ENCODE assay signal across 8 cellular contexts in genomic region chr20:34312024-34312460, GRCh38. TPM values are rescaled to one million over a fixed set of nuclear protein-coding genes. Genes with fewer than 3 reads are reported as not detected.
DNase-seq lines count a peak whose midpoint lies in the region; ATAC-seq and TF ChIP-seq lines count a peak whose summit lies in the region.

No MANE protein-coding gene starts in this region.

- no peaks in the 10 kb centered on the region for H3K36me3 ChIP-seq in BE2C
- no peaks in the 10 kb centered on the region for H3K36me3 ChIP-seq in KMS-11 (ENCODE audit: insufficient read depth)
- no peaks in the 10 kb centered on the region for H3K36me3 ChIP-seq in endocrine pancreas (ENCODE audit: control insufficient read depth, insufficient read depth, low read length)
- H3K36me3 ChIP-seq in uterus = no peaks in the 10 kb centered on the region

- intact Hi-C loops in uterus (cut with DNase I; ENCODE audit: low total_unique reads) = no loop called here

- in situ Hi-C loops in G401 (cut with HindIII; ENCODE audit: low sequenced_read_pairs) = no loop called here

- no peaks in the 10 kb centered on the region for H4K20me1 ChIP-seq in KMS-11 (ENCODE audit: insufficient read depth)

- no peak for ATAC-seq in HG02884 (IDR thresholded peaks at IDR 0.05; ENCODE audit: unreplicated experiment)

- H3K4me1 Mint-ChIP-seq in nephron = peaks cover 6% of the 10 kb centered on the region

- H3K27me3 ChIP-seq in BE2C (no peaks in the 10 kb centered on the region), KMS-11 (ENCODE audit: insufficient read depth, low read depth) (no peaks in the 10 kb centered on the region), endocrine pancreas (ENCODE audit: control insufficient read depth, insufficient read depth, low read length) (no peaks in the 10 kb centered on the region), uterus (no peaks in the 10 kb centered on the region)

- H3K79me2 ChIP-seq in KMS-11 (ENCODE audit: insufficient read depth, low read depth) = no peaks in the 10 kb centered on the region

- H3K4me2 ChIP-seq in KMS-11 = peak overlapping the region; percentile 61

- TF ChIP-seq POLR2A in uterus (IDR thresholded peaks at IDR 0.05) = no peak

- H3K36me3 Mint-ChIP-seq in nephron (ENCODE audit: low read depth) = no peaks in the 10 kb centered on the region

- H3K27ac Mint-ChIP-seq in nephron = no peak overlapping the region

- H2AFZ ChIP-seq in KMS-11 (ENCODE audit: low read depth) = peak overlapping the region; percentile 58; the same call in 1 of the 2 replicates

- H3K9me3 ChIP-seq in BE2C = no peaks in the 10 kb centered on the region
- H3K9me3 ChIP-seq in endocrine pancreas (ENCODE audit: control insufficient read depth, low read length) = no peaks in the 10 kb centered on the region
- no peaks in the 10 kb centered on the region for H3K9me3 ChIP-seq in uterus

- no peak for TF ChIP-seq CTCF in BE2C (IDR thresholded peaks at IDR 0.05; ENCODE audit: low read depth, low read length)
- no peak for TF ChIP-seq CTCF in KMS-11 (conservative IDR thresholded peaks at IDR 0.05; ENCODE audit: low read depth, low read length)
- TF ChIP-seq CTCF in nephron (IDR thresholded peaks at IDR 0.05; ENCODE audit: unreplicated experiment in 3 of 3) = no peak
- TF ChIP-seq CTCF in uterus (IDR thresholded peaks at IDR 0.05) = no peak

- H3K9me3 Mint-ChIP-seq in nephron = no peaks in the 10 kb centered on the region

- H3K27me3 Mint-ChIP-seq in nephron (ENCODE audit: low read depth) = peaks cover 29% of the 10 kb centered on the region

- DNase-seq in BE2C (no peak), NCI-H2029 treated with DMSO at 0.1 percent for 48 hours (lab: John Stamatoyannopoulos, UW) (no peak), uterus (no peak), G401 (ENCODE audit: low spot score) (no peak)

- H3K4me1 ChIP-seq in BE2C (no peaks in the 10 kb centered on the region), KMS-11 (ENCODE audit: low read depth, poor library complexity, severe bottlenecking) (peaks cover 11% of the 10 kb centered on the region), endocrine pancreas (ENCODE audit: control insufficient read depth, insufficient read depth, low read length) (no peaks in the 10 kb centered on the region), uterus (peaks cover 0 to 6% of the 10 kb centered on the region in 2 donors)

- H3K4me3 ChIP-seq in BE2C (ENCODE audit: low read depth, low read length) (peak overlapping the region; percentile 53), KMS-11 (IDR thresholded peaks at IDR 0.05; ENCODE audit: insufficient read depth, low read depth, low read length) (no peak overlapping the region), endocrine pancreas (ENCODE audit: control insufficient read depth, insufficient read depth, low read length) (no peak overlapping the region), uterus (peak overlapping the region in 1 of 2 donors; percentile 5)

- H3K9ac ChIP-seq in KMS-11 (no peak overlapping the region), endocrine pancreas (ENCODE audit: control insufficient read depth, insufficient read depth, low read length) (peak overlapping the region; percentile 16)

- peak overlapping the region; percentile 73 to 75 (median 75) for H3K4me3 Mint-ChIP-seq in nephron

- H3K27ac ChIP-seq in KMS-11 (no peak overlapping the region), uterus (no peak overlapping the region)

RNA-seq across cellular contexts. Expression of gene AHCY, which starts 8.9 kb away (rescaled TPM):
- polyA plus RNA-seq in BE2C (2012; ENCODE audit: insufficient read depth, insufficient read length, low read depth) = 181 TPM
- 10 to 100 TPM; 53.8 to 82.7 (median 73.3) TPM for total RNA-seq in uterus
- 302 and 320 TPM in 2 replicates for total RNA-seq in G401 (2014; rRNA removed; shearing (Covaris generic))

RNA-seq across cellular contexts. Expression of gene ITCH, which starts 51.0 kb away (rescaled TPM):
- 17.6 TPM for polyA plus RNA-seq in BE2C (2012; ENCODE audit: insufficient read depth, insufficient read length, low read depth)
- 10 to 100 TPM; 35.6 to 97.9 (median 65.4) TPM for total RNA-seq in uterus
- 33.2 and 34.8 TPM in 2 replicates for total RNA-seq in G401 (2014; rRNA removed; shearing (Covaris generic))
